In genomic region chr2:234288974-234289455, GRCh38 we compare ENCODE assay signal across 8 cellular contexts.
DNase-seq lines count a peak whose midpoint lies in the region; ATAC-seq lines count a peak whose summit lies in the region.

No MANE protein-coding gene starts in this region.

- ATAC-seq in GM21526 (IDR thresholded peaks at IDR 0.05; ENCODE audit: low FRiP score, unreplicated experiment) (no peak), GM19397 (IDR thresholded peaks at IDR 0.05; ENCODE audit: unreplicated experiment) (no peak)

- peak; percentile 45 for DNase-seq in EH (ENCODE audit: low read depth)
- DNase-seq in M059J (ENCODE audit: low read depth): peak; percentile 56
- peak; percentile 29 to 88 (median 61) for DNase-seq in T-helper 1 cell
- peak; percentile 64 for DNase-seq in astrocyte of the hippocampus (ENCODE audit: low read depth, low spot score)
- DNase-seq in iris pigment epithelial cell (ENCODE audit: low read depth): peak; percentile 48
- peak; percentile 78 to 79 for DNase-seq in stimulated activated CD4-positive, alpha-beta T cell treated with anti-CD3 and anti-CD28 coated beads, Interleukin-2, amount 100 ng/mL, for 48 hours
